Comparison of ENCODE assay signal across 24 cellular contexts in the genomic region with DNA sequence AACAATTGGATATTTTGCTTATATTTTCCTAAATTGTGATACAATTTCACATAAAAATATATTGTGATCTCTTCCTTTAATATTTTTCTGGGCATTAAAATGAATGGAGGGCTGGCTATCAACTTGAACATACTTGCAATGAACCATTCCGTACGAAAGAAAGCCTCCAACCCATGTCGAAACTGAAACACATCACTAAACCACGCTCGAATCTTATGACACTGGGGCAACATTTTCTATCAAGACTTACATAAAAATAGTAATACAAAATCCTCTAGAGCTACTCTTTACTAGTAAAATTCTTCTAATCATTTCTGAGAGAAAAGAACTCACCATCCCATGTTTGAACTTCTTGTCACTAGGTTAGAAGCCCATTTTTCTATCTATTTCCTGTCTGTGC.
"Had no signal": no experiment of that assay in that cellular context is flagged by ENCODE, and none has a peak within 500 bp of the region (broad histone marks: within the 10 kb centered on the region; RNA-seq: fewer than 3 reads in every experiment).

No MANE protein-coding gene starts in this region.

- H3K4me1 Mint-ChIP-seq: natural killer cell; stimulated activated memory B cell treated with anti-CD40 and anti-IgM and Interleukin-4, amounts not matched to agents 10 μg/mL and 1 μg/mL and 100 μg/mL, for 72 hours had no signal

- H3K27me3 ChIP-seq: esophagus squamous epithelium, ovary, spleen, tibial nerve, upper lobe of left lung had no signal

- H3K27ac Mint-ChIP-seq: effector memory CD8-positive, alpha-beta T cell; natural killer cell; stimulated activated memory B cell treated with anti-CD40 and anti-IgM and Interleukin-4, amounts not matched to agents 10 μg/mL and 1 μg/mL and 100 μg/mL, for 72 hours; stimulated activated naive CD8-positive, alpha-beta T cell treated with anti-CD3 and anti-CD28 coated beads, Interleukin-15, Interleukin-2, amounts not matched to agents 100 ng/mL and 50 ng/mL, for 24 hours had no signal

- H3K9me3 ChIP-seq: esophagus squamous epithelium, lower lobe of right lung, ovary, psoas muscle, thoracic aorta, tibial nerve, upper lobe of left lung had no signal

- H3K27ac ChIP-seq: esophagus squamous epithelium, lower lobe of right lung, ovary, psoas muscle, skin epidermis, spleen, thoracic aorta, tibial nerve, upper lobe of left lung had no signal

- H3K27me3 Mint-ChIP-seq: effector memory CD8-positive, alpha-beta T cell; stimulated activated memory B cell treated with anti-CD40 and anti-IgM and Interleukin-4, amounts not matched to agents 10 μg/mL and 1 μg/mL and 100 μg/mL, for 72 hours; stimulated activated naive CD8-positive, alpha-beta T cell treated with anti-CD3 and anti-CD28 coated beads, Interleukin-15, Interleukin-2, amounts not matched to agents 100 ng/mL and 50 ng/mL, for 24 hours had no signal

- H3K4me3 ChIP-seq: esophagus squamous epithelium, lower lobe of right lung, ovary, psoas muscle, skin epidermis, spleen, thoracic aorta, tibial nerve, upper lobe of left lung had no signal

- FAIRE-seq: endometrium, keratinocyte, urothelium cell line had no signal

- DNase-seq: cortex of kidney; effector memory CD8-positive, alpha-beta T cell; esophagus squamous epithelium; foreskin melanocyte; hypothalamus; left ventricle myocardium superior; lower lobe of right lung; natural killer cell; occipital lobe; ovary; posterior cingulate gyrus; psoas muscle; right cardiac atrium; spleen; stimulated activated CD4-positive, alpha-beta T cell treated with anti-CD3 and anti-CD28 coated beads, Interleukin-4, amount 100 ng/mL, for 4 hours; upper lobe of left lung had no signal

- H3K4me3 Mint-ChIP-seq: effector memory CD8-positive, alpha-beta T cell; natural killer cell; stimulated activated memory B cell treated with anti-CD40 and anti-IgM and Interleukin-4, amounts not matched to agents 10 μg/mL and 1 μg/mL and 100 μg/mL, for 72 hours; stimulated activated naive CD8-positive, alpha-beta T cell treated with anti-CD3 and anti-CD28 coated beads, Interleukin-15, Interleukin-2, amounts not matched to agents 100 ng/mL and 50 ng/mL, for 24 hours had no signal

- H3K36me3 Mint-ChIP-seq: stimulated activated memory B cell treated with anti-CD40 and anti-IgM and Interleukin-4, amounts not matched to agents 10 μg/mL and 1 μg/mL and 100 μg/mL, for 72 hours had no signal

- H3K4me1 ChIP-seq: esophagus squamous epithelium, lower lobe of right lung, psoas muscle, spleen, tibial nerve, upper lobe of left lung had no signal

- H3K36me3 ChIP-seq: esophagus squamous epithelium, lower lobe of right lung, ovary, spleen, thoracic aorta, tibial nerve, upper lobe of left lung had no signal

- H3K9me3 Mint-ChIP-seq: effector memory CD8-positive, alpha-beta T cell had no signal
